Comparison of ENCODE assay signal across 12 cellular contexts in the genomic region with DNA sequence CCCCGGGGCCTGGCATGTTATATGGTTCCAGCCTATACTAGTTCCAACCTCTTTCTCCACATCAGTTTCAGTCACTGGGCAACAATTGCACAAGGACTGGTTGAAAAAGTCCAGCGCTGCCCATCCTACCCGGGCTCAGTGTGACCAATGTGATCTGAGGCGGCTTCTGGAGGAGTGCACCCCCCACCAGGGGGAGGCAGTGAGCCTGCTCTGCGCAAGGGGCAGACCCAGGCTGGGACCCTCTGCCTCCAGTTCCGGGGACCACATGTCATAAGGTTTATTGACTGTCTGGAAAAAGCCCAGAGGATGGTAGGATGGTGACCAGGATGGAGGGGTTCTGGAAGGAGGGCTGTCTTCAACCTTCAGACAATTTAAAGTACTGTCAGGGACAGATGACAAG. TPM values are rescaled to one million over a fixed set of nuclear protein-coding genes. Genes with fewer than 3 reads are reported as not detected.
A peak's percentile ranks its signal among the peaks of the same experiment; 100 is the strongest.
DNase-seq lines count a peak whose midpoint lies in the region; ATAC-seq, FAIRE-seq and TF ChIP-seq lines count a peak whose summit lies in the region.
"Had no signal": no experiment of that assay in that cellular context is flagged by ENCODE, and none has a peak within 500 bp of the region (broad histone marks: within the 10 kb centered on the region; RNA-seq: fewer than 3 reads in every experiment).

No MANE protein-coding gene starts in this region.

- TF ChIP-seq CTCF in MCF 10A (IDR thresholded peaks at IDR 0.05; ENCODE audit: unreplicated experiment) (peak; percentile 19), breast epithelium (IDR thresholded peaks at IDR 0.05) (no peak), OCI-LY1 (IDR thresholded peaks at IDR 0.05; ENCODE audit: low read length) (peak; percentile 80), endothelial cell of umbilical vein (IDR thresholded peaks at IDR 0.05; ENCODE audit: extremely low read depth in 1 of 2, insufficient read depth in 1 of 2, low read depth in 1 of 2, low read length in 2 of 2) (peak; percentile 33 to 36)

- BruUV-seq in MCF 10A (replicated peaks; lab: Mats Ljungman, UMichigan) (no TSS peak), endothelial cell of umbilical vein (replicated peaks; lab: Mats Ljungman, UMichigan) (no TSS peak)

- DNase-seq in MCF 10A (ENCODE audit: unreplicated experiment) (no peak), breast epithelium (ENCODE audit: low spot score in 2 of 2) (no peak), endothelial cell of umbilical vein (ENCODE audit: low read depth, low spot score) (no peak), retina (no peak), RKO (ENCODE audit: low spot score) (no peak)
- peak; percentile 41 for DNase-seq in stimulated activated naive CD8-positive, alpha-beta T cell treated with anti-CD3 and anti-CD28 coated beads, Interleukin-15, Interleukin-2, amounts not matched to agents 100 U/mL and 50 U/mL, for 24 hours
- DNase-seq: NCI-H1417 treated with DMSO at 0.1 percent for 48 hours, occipital lobe, T-helper 1 cell had no signal

- no peak for TF ChIP-seq POLR2A in breast epithelium (IDR thresholded peaks at IDR 0.05)
- TF ChIP-seq POLR2A in endothelial cell of umbilical vein (IDR thresholded peaks at IDR 0.05; ENCODE audit: low read depth, low read length) = no peak

- CTCF ChIA-PET in MCF 10A (lab: Yijun Ruan, JAX) (interaction anchor here (0.6 to 2.2 kb wide), 2 partner anchors 16 to 343 kb away, joined by 3 to 8 read pairs; no protein-coding TSS in a partner anchor), endothelial cell of umbilical vein (lab: Charles Lee) (interaction anchor here (1.3 to 2.6 kb wide), 4 partner anchors 8 to 41 kb away, joined by 3 to 16 read pairs (median 9); no protein-coding TSS in a partner anchor)

- POLR2A ChIA-PET in MCF 10A (lab: Yijun Ruan, JAX) = no interaction called here
- POLR2A ChIA-PET in endothelial cell of umbilical vein (lab: Charles Lee) = no interaction called here

- H3K9ac ChIP-seq in OCI-LY1 (ENCODE audit: low read length) (no peak overlapping the region), endothelial cell of umbilical vein (replicated peaks; ENCODE audit: extremely low read depth, insufficient read depth, low read length) (no peak overlapping the region)

- H3K9me1 ChIP-seq in endothelial cell of umbilical vein (replicated peaks; ENCODE audit: control insufficient read depth, extremely low read depth, insufficient read depth, low read length) = no peaks in the 10 kb centered on the region

- intact Hi-C loops in MCF 10A (cut with micrococcal nuclease) (loop anchor here (5.0 kb wide), 1 partner anchor 373 kb away; no protein-coding TSS in a partner anchor), breast epithelium (cut with DNase I; ENCODE audit: low total_unique reads) (no loop called here), endothelial cell of umbilical vein (cut with micrococcal nuclease) (no loop called here)

- no peak overlapping the region for H3K27ac ChIP-seq in breast epithelium
- H3K27ac ChIP-seq in OCI-LY1 (ENCODE audit: low read depth, low read length, poor library complexity, severe bottlenecking) = no peak overlapping the region
- H3K27ac ChIP-seq in endothelial cell of umbilical vein (ENCODE audit: insufficient read depth, low read depth, low read length) = no peak overlapping the region

- H3K9me3 Mint-ChIP-seq in MCF 10A (ENCODE audit: unreplicated experiment) = no peaks in the 10 kb centered on the region
- H3K9me3 Mint-ChIP-seq: CD4-positive, alpha-beta memory T cell had no signal

- FAIRE-seq in endothelial cell of umbilical vein (lab: Jason Lieb, UNC) = no peak

- no peaks in the 10 kb centered on the region for H3K4me1 ChIP-seq in breast epithelium
- H3K4me1 ChIP-seq in OCI-LY1 (ENCODE audit: insufficient read depth, low read length, severe bottlenecking) = no peaks in the 10 kb centered on the region
- peaks cover 35% of the 10 kb centered on the region for H3K4me1 ChIP-seq in endothelial cell of umbilical vein (ENCODE audit: control insufficient read depth, extremely low read depth, insufficient read depth, low read length)

- no peak overlapping the region for H3K4me3 Mint-ChIP-seq in MCF 10A (ENCODE audit: unreplicated experiment)
- H3K4me3 Mint-ChIP-seq: CD4-positive, alpha-beta memory T cell had no signal

- H3K9me2 ChIP-seq in OCI-LY1 (ENCODE audit: low read depth, low read length) = no peaks in the 10 kb centered on the region

- no peak overlapping the region for H2AFZ ChIP-seq in OCI-LY1 (ENCODE audit: low read length)
- H2AFZ ChIP-seq in endothelial cell of umbilical vein (ENCODE audit: low read depth, low read length) = no peak overlapping the region

- dilution Hi-C loops in endothelial cell of umbilical vein (cut with MboI; ENCODE audit: extremely low pct_ligation_motif_present, low sequenced_read_pairs) = no loop called here

- H3K27me3 ChIP-seq in breast epithelium (no peaks in the 10 kb centered on the region), OCI-LY1 (ENCODE audit: insufficient read depth, low read length) (0 out of 2 replicates have a peak, but pooled peaks cover 6% of the 10 kb centered on the region), endothelial cell of umbilical vein (ENCODE audit: control insufficient read depth in 2 of 2, insufficient read depth in 2 of 2, low read length in 2 of 2) (no peaks in the 10 kb centered on the region)

- H3K36me3 Mint-ChIP-seq in MCF 10A (ENCODE audit: insufficient read depth, unreplicated experiment) = no peaks in the 10 kb centered on the region
- H3K36me3 Mint-ChIP-seq: CD4-positive, alpha-beta memory T cell had no signal

- H3K4me1 Mint-ChIP-seq in MCF 10A (ENCODE audit: insufficient read depth, unreplicated experiment) = peaks cover 10% of the 10 kb centered on the region

- H3K27me3 Mint-ChIP-seq in MCF 10A (ENCODE audit: insufficient read depth, unreplicated experiment) = no peaks in the 10 kb centered on the region

- H3K9me3 ChIP-seq in breast epithelium = no peaks in the 10 kb centered on the region
- H3K9me3 ChIP-seq in OCI-LY1 (ENCODE audit: low read length) = no peaks in the 10 kb centered on the region
- no peaks in the 10 kb centered on the region for H3K9me3 ChIP-seq in endothelial cell of umbilical vein (replicated peaks; ENCODE audit: control insufficient read depth, insufficient read depth, low read length)

- no peaks in the 10 kb centered on the region for H4K20me1 ChIP-seq in OCI-LY1 (ENCODE audit: insufficient read depth, low read length)
- H4K20me1 ChIP-seq in endothelial cell of umbilical vein (replicated peaks; ENCODE audit: control insufficient read depth, extremely low read depth, insufficient read depth, low read length) = no peaks in the 10 kb centered on the region

- no peaks in the 10 kb centered on the region for H3K79me2 ChIP-seq in OCI-LY1 (ENCODE audit: insufficient read depth, low read length)
- H3K79me2 ChIP-seq in endothelial cell of umbilical vein (ENCODE audit: control insufficient read depth, insufficient read depth, low read length) = no peaks in the 10 kb centered on the region

- H3K4me2 ChIP-seq in OCI-LY1 (ENCODE audit: low read length) (no peak overlapping the region), endothelial cell of umbilical vein (ENCODE audit: insufficient read depth, low read length) (no peak overlapping the region)

- H3K36me3 ChIP-seq in breast epithelium = no peaks in the 10 kb centered on the region
- no peaks in the 10 kb centered on the region for H3K36me3 ChIP-seq in OCI-LY1 (ENCODE audit: insufficient read depth, low read length)
- H3K36me3 ChIP-seq in endothelial cell of umbilical vein (ENCODE audit: control insufficient read depth in 2 of 2, extremely low read depth in 1 of 2, insufficient read depth in 2 of 2, low read length in 2 of 2) = no peaks in the 10 kb centered on the region

- H3F3A ChIP-seq in OCI-LY1 (ENCODE audit: insufficient read depth, low read length) = no peaks in the 10 kb centered on the region

- no peak overlapping the region for H3K4me3 ChIP-seq in breast epithelium
- H3K4me3 ChIP-seq in OCI-LY1 (ENCODE audit: low read depth, low read length, poor library complexity, severe bottlenecking) = no peak overlapping the region
- no peak overlapping the region for H3K4me3 ChIP-seq in endothelial cell of umbilical vein (replicated peaks in 1 of 3; ENCODE audit: insufficient read depth in 1 of 3, low read depth in 1 of 3, low read length in 3 of 3)

- no peak for ATAC-seq in stimulated activated naive CD8-positive, alpha-beta T cell treated with anti-CD3 and anti-CD28 coated beads, Interleukin-15, Interleukin-2, amounts not matched to agents 100 U/mL and 50 U/mL, for 24 hours
- ATAC-seq in activated CD4-positive, CD25-positive, alpha-beta regulatory T cell treated with anti-CD3 and anti-CD28 coated beads, Interleukin-2, amount 50 U/mL, for 24 hours = no peak

- no peak overlapping the region for H3K27ac Mint-ChIP-seq in MCF 10A (ENCODE audit: low read depth, unreplicated experiment)
- H3K27ac Mint-ChIP-seq: CD4-positive, alpha-beta memory T cell had no signal

TF ChIP-seq in endothelial cell of umbilical vein, 7 proteins besides CTCF, POLR2A, EP300 and RAD21:
- TF ChIP-seq GATA2 (IDR thresholded peaks at IDR 0.05; ENCODE audit: insufficient read depth, insufficient read length, low read depth, low read length) (no peak), POLR2AphosphoS5 (IDR thresholded peaks at IDR 0.05; ENCODE audit: insufficient read depth, low read depth, low read length) (no peak), MAX (IDR thresholded peaks at IDR 0.05; ENCODE audit: insufficient read depth, insufficient read length) (no peak), EZH2 (IDR thresholded peaks at IDR 0.05; ENCODE audit: borderline replicate concordance, low read depth, low read length, severe bottlenecking) (no peak), FOS (IDR thresholded peaks at IDR 0.05; ENCODE audit: borderline replicate concordance, insufficient read depth, low read length) (no peak), MYC (IDR thresholded peaks at IDR 0.05; ENCODE audit: low read depth, low read length) (no peak), JUN (IDR thresholded peaks at IDR 0.05; ENCODE audit: borderline replicate concordance, insufficient read depth, insufficient read length, low read depth) (no peak)

RNA-seq across cellular contexts. Expression of gene NR2E3, which starts 25.6 kb away (rescaled TPM):
- total RNA-seq in MCF 10A (2022) (0.49 and 0.56 TPM in 2 replicates), breast epithelium (1 to 10 TPM in 2 of 3 donors, not detected in 1; 1.6 to 2.9 TPM), endothelial cell of umbilical vein (0.25 and 0.38 TPM in 2 replicates)
- polyA plus RNA-seq in endothelial cell of umbilical vein = 0.03 and 0.04 TPM in 2 replicates
- 0.03 TPM in 1 of 2 replicates, not detected in the other for polyA plus RNA-seq in endothelial cell of umbilical vein (2011; cell fraction: cytosol; rRNA removed)
- polyA plus RNA-seq in endothelial cell of umbilical vein (2011; cell fraction: nucleus; rRNA removed) = 0.37 and 0.42 TPM in 2 replicates
- 0.10 and 0.50 TPM in 2 replicates for polyA plus RNA-seq in endothelial cell of umbilical vein (2012)
- 0.15 TPM in 1 of 2 replicates, not detected in the other for polyA minus RNA-seq in endothelial cell of umbilical vein
- not detected for polyA minus RNA-seq in endothelial cell of umbilical vein (2011; cell fraction: cytosol; rRNA and poly(A)+ RNA removed)
- 1.1 and 2.3 TPM in 2 replicates for polyA minus RNA-seq in endothelial cell of umbilical vein (2011; cell fraction: nucleus; rRNA and poly(A)+ RNA removed)
- total RNA-seq: CD4-positive, alpha-beta memory T cell had no signal
- polyA plus RNA-seq: CD4-positive, alpha-beta memory T cell had no signal

Comparison
In these comparisons a context has a peak if more than half of its experiments do, and no peak if none do; other contexts are left out.
1. CTCF ChIP-seq: peak in MCF 10A (single experiment), OCI-LY1 (single experiment) and endothelial cell of umbilical vein (2 of 2); none in breast epithelium (0 of 3).